16 cellular contexts compared by ENCODE assay signal in genomic region chr19:55602104-55603001, GRCh38. TPM values are rescaled to one million over a fixed set of nuclear protein-coding genes. Genes with fewer than 3 reads are reported as not detected.
DNase-seq lines count a peak whose midpoint lies in the region; ATAC-seq and TF ChIP-seq lines count a peak whose summit lies in the region.
"Had no signal": no experiment of that assay in that cellular context is flagged by ENCODE, and none has a peak within 500 bp of the region (broad histone marks: within the 10 kb centered on the region; RNA-seq: fewer than 3 reads in every experiment).

No MANE protein-coding gene starts in this region.

- no peaks in the 10 kb centered on the region for H3K27me3 ChIP-seq in heart left ventricle

- H3K4me3 Mint-ChIP-seq in activated T-helper 2 cell treated with anti-CD3 and anti-CD28 coated beads, Interferon-gamma antibody, Interleukin-2, Interleukin-4, amounts not matched to agents 10 μg/mL and 5 μg/mL and 100 μg/mL, durations not matched to agents 14 hours and 24 hours and 36 hours (ENCODE audit: low read depth): peak overlapping the region; percentile 85
- H3K4me3 Mint-ChIP-seq in naive B cell: peak overlapping the region in 5 of 8 donors; percentile 70 to 92 (median 90)

- H3K27ac ChIP-seq in heart left ventricle (no peak overlapping the region), substantia nigra (ENCODE audit: low read depth, low read length, poor library complexity, severe bottlenecking) (peak overlapping the region; percentile 45)

- no peak overlapping the region for H3K27ac Mint-ChIP-seq in activated T-helper 2 cell treated with anti-CD3 and anti-CD28 coated beads, Interferon-gamma antibody, Interleukin-2, Interleukin-4, amounts not matched to agents 10 μg/mL and 5 μg/mL and 100 μg/mL, durations not matched to agents 14 hours and 24 hours and 36 hours
- peak overlapping the region in 2 of 6 donors; percentile 67 to 76 for H3K27ac Mint-ChIP-seq in naive B cell

- no peaks in the 10 kb centered on the region for H3K9me3 ChIP-seq in heart left ventricle

- DNase-seq in Right ventricle myocardium superior (peak; percentile 53), heart left ventricle (no peak), naive B cell (no peak), substantia nigra (lab: John Stamatoyannopoulos, UW) (no peak), ecto neural progenitor cell (ENCODE audit: low spot score) (no peak), H4 (ENCODE audit: low spot score) (no peak)
- DNase-seq in activated T-helper 2 cell treated with anti-CD3 and anti-CD28 coated beads, Interferon-gamma antibody, Interleukin-2, Interleukin-4, amounts not matched to agents 10 μg/mL and 5 μg/mL and 100 μg/mL, durations not matched to agents 14 hours and 24 hours and 36 hours (ENCODE audit: low spot score): no peak
- DNase-seq in activated T-cell treated with anti-CD3 and anti-CD28 coated beads, Interleukin-2, amount 50 U/mL, for 1 hour: no peak
- DNase-seq: activated naive CD8-positive, alpha-beta T cell treated with anti-CD3 and anti-CD28 coated beads, Interleukin-2, amount 50 U/mL, for 24 hours; effector CD8-positive, alpha-beta T cell; GF-D8; GOT3; hippocampal formation; KG1; NCI-H1105 treated with DMSO at 0.1 percent for 48 hours; T-cell had no signal

- H3K4me1 Mint-ChIP-seq in activated T-helper 2 cell treated with anti-CD3 and anti-CD28 coated beads, Interferon-gamma antibody, Interleukin-2, Interleukin-4, amounts not matched to agents 10 μg/mL and 5 μg/mL and 100 μg/mL, durations not matched to agents 14 hours and 24 hours and 36 hours (ENCODE audit: low read depth): peaks cover 33% of the 10 kb centered on the region
- peaks cover 37 to 57% (median 55%) of the 10 kb centered on the region in 3 donors for H3K4me1 Mint-ChIP-seq in naive B cell

- H3K9me3 Mint-ChIP-seq in activated T-helper 2 cell treated with anti-CD3 and anti-CD28 coated beads, Interferon-gamma antibody, Interleukin-2, Interleukin-4, amounts not matched to agents 10 μg/mL and 5 μg/mL and 100 μg/mL, durations not matched to agents 14 hours and 24 hours and 36 hours: no peaks in the 10 kb centered on the region
- peaks cover 0 to 5% (median 0%) of the 10 kb centered on the region in 7 donors for H3K9me3 Mint-ChIP-seq in naive B cell

- intact Hi-C loops in Right ventricle myocardium superior (cut with DNase I): no loop called here
- intact Hi-C loops in heart left ventricle (cut with DNase I): loop anchor here in 1 of 10 donors (10.0 kb wide), 2 partner anchors 318 to 458 kb away; partner anchors contain the start of genes BRSK1, HSPBP1 and TNNT1
- intact Hi-C loops in activated T-helper 2 cell treated with anti-CD3 and anti-CD28 coated beads, Interferon-gamma antibody, Interleukin-2, Interleukin-4, amounts not matched to agents 10 μg/mL and 5 μg/mL and 100 μg/mL, durations not matched to agents 14 hours and 24 hours and 36 hours (cut with micrococcal nuclease): loop anchor here (10.0 kb wide), 1 partner anchor 218 kb away; the partner anchor contains the start of genes RPL28 and TMEM238

- peaks cover 4 to 41% (median 30%) of the 10 kb centered on the region in 12 donors for H3K4me1 ChIP-seq in heart left ventricle

- no peak for TF ChIP-seq CTCF in heart left ventricle (IDR thresholded peaks at IDR 0.05)

- ATAC-seq in Right ventricle myocardium superior (ENCODE audit: poor library complexity): no peak
- no peak for ATAC-seq in heart left ventricle
- ATAC-seq in naive B cell (ENCODE audit: low read depth in 2 of 2): no peak
- ATAC-seq: activated naive CD8-positive, alpha-beta T cell treated with anti-CD3 and anti-CD28 coated beads, Interleukin-2, amount 50 U/mL, for 24 hours; T-cell had no signal

- H3K27me3 Mint-ChIP-seq in activated T-helper 2 cell treated with anti-CD3 and anti-CD28 coated beads, Interferon-gamma antibody, Interleukin-2, Interleukin-4, amounts not matched to agents 10 μg/mL and 5 μg/mL and 100 μg/mL, durations not matched to agents 14 hours and 24 hours and 36 hours (ENCODE audit: low read depth): no peaks in the 10 kb centered on the region
- no peaks in the 10 kb centered on the region for H3K27me3 Mint-ChIP-seq in naive B cell
- H3K27me3 Mint-ChIP-seq: activated naive CD8-positive, alpha-beta T cell treated with anti-CD3 and anti-CD28 coated beads, Interleukin-2, amount 50 U/mL, for 24 hours; T-cell had no signal

- TF ChIP-seq POLR2A in heart left ventricle (IDR thresholded peaks at IDR 0.05): no peak

- H3K36me3 Mint-ChIP-seq in activated T-helper 2 cell treated with anti-CD3 and anti-CD28 coated beads, Interferon-gamma antibody, Interleukin-2, Interleukin-4, amounts not matched to agents 10 μg/mL and 5 μg/mL and 100 μg/mL, durations not matched to agents 14 hours and 24 hours and 36 hours (ENCODE audit: low read depth): peaks cover 23% of the 10 kb centered on the region
- peaks cover 0 to under 1% of the 10 kb centered on the region in 2 donors for H3K36me3 Mint-ChIP-seq in naive B cell

- H3K36me3 ChIP-seq in heart left ventricle: peaks cover 0 to 15% (median 2%) of the 10 kb centered on the region in 9 donors

- 90 to 96% (median 92%) methylated on average over 42 to 60 of the region's 60 CpGs for WGBS in heart left ventricle, 4 donors

- no peak overlapping the region for H3K4me3 ChIP-seq in heart left ventricle

RNA-seq across cellular contexts. Expression of gene ZNF524, which starts 2.3 kb away (rescaled TPM):
- total RNA-seq in Right ventricle myocardium superior (17.5 TPM), heart left ventricle (10 to 100 TPM; 11.0 to 34.7 (median 16.5) TPM)
- polyA plus RNA-seq in heart left ventricle (10 to 100 TPM; 30.6 to 33.9 TPM), naive B cell (ENCODE audit: low read depth in 6 of 6) (10 to 100 TPM; 25.1 to 42.1 (median 37.1) TPM)
- 18.4 and 19.7 TPM in 2 replicates for total RNA-seq in activated T-helper 2 cell treated with anti-CD3 and anti-CD28 coated beads, Interferon-gamma antibody, Interleukin-2, Interleukin-4, amounts not matched to agents 10 μg/mL and 5 μg/mL and 100 μg/mL, durations not matched to agents 14 hours and 24 hours and 36 hours
- total RNA-seq in H4 (2014; rRNA removed; shearing (Covaris generic)): 16.7 and 21.9 TPM in 2 replicates

RNA-seq across cellular contexts. Expression of gene FIZ1, which starts 3.0 kb away (rescaled TPM):
- 13.0 TPM for total RNA-seq in Right ventricle myocardium superior
- total RNA-seq in heart left ventricle: 10 to 100 TPM; 11.2 to 15.4 (median 12.9) TPM
- polyA plus RNA-seq in heart left ventricle: 10 to 100 TPM in 1 of 2 donors, 1 to 10 TPM in 1; 10.0 to 16.7 TPM
- 18.2 and 18.9 TPM in 2 replicates for total RNA-seq in activated T-helper 2 cell treated with anti-CD3 and anti-CD28 coated beads, Interferon-gamma antibody, Interleukin-2, Interleukin-4, amounts not matched to agents 10 μg/mL and 5 μg/mL and 100 μg/mL, durations not matched to agents 14 hours and 24 hours and 36 hours
- polyA plus RNA-seq in naive B cell (ENCODE audit: low read depth in 6 of 6): 1 to 10 TPM; 2.3 to 5.2 (median 3.2) TPM
- total RNA-seq in H4 (2014; rRNA removed; shearing (Covaris generic)): 5.1 and 7.8 TPM in 2 replicates

RNA-seq across cellular contexts. Expression of gene ZNF865, which starts 3.1 kb away (rescaled TPM):
- total RNA-seq in Right ventricle myocardium superior (17.4 TPM), heart left ventricle (10 to 100 TPM; 11.4 to 19.1 (median 14.2) TPM)
- polyA plus RNA-seq in heart left ventricle (10 to 100 TPM; 12.0 to 24.3 TPM), naive B cell (ENCODE audit: low read depth in 6 of 6) (under 1 TPM in 4 of 6 donors, not detected in 2; 0.12 to 0.60 (median 0.18) TPM)
- 13.5 and 13.6 TPM in 2 replicates for total RNA-seq in activated T-helper 2 cell treated with anti-CD3 and anti-CD28 coated beads, Interferon-gamma antibody, Interleukin-2, Interleukin-4, amounts not matched to agents 10 μg/mL and 5 μg/mL and 100 μg/mL, durations not matched to agents 14 hours and 24 hours and 36 hours
- 1.0 TPM in 2 replicates for total RNA-seq in H4 (2014; rRNA removed; shearing (Covaris generic))

RNA-seq across cellular contexts. Expression of gene ZNF579, which starts 21.7 kb away (rescaled TPM):
- total RNA-seq in Right ventricle myocardium superior: 13.6 TPM
- 10 to 100 TPM in 4 of 9 donors, 1 to 10 TPM in 5; 5.4 to 13.9 (median 9.8) TPM for total RNA-seq in heart left ventricle
- polyA plus RNA-seq in heart left ventricle: 10 to 100 TPM in 1 of 2 donors, 1 to 10 TPM in 1; 7.9 to 10.9 TPM
- total RNA-seq in activated T-helper 2 cell treated with anti-CD3 and anti-CD28 coated beads, Interferon-gamma antibody, Interleukin-2, Interleukin-4, amounts not matched to agents 10 μg/mL and 5 μg/mL and 100 μg/mL, durations not matched to agents 14 hours and 24 hours and 36 hours: 8.2 and 10.7 TPM in 2 replicates
- under 1 TPM; 0.13 to 0.85 (median 0.40) TPM for polyA plus RNA-seq in naive B cell (ENCODE audit: low read depth in 6 of 6)
- total RNA-seq in H4 (2014; rRNA removed; shearing (Covaris generic)): 2.5 and 4.6 TPM in 2 replicates

RNA-seq across cellular contexts. Expression of gene ZNF784, which starts 22.0 kb away (rescaled TPM):
- total RNA-seq in Right ventricle myocardium superior (11.7 TPM), heart left ventricle (10 to 100 TPM in 4 of 9 donors, 1 to 10 TPM in 5; 6.7 to 15.8 (median 9.2) TPM)
- polyA plus RNA-seq in heart left ventricle (10 to 100 TPM in 1 of 2 donors, 1 to 10 TPM in 1; 8.5 to 10.4 TPM), naive B cell (ENCODE audit: low read depth in 6 of 6) (1 to 10 TPM in 4 of 6 donors, under 1 TPM in 1, not detected in 1; 0.95 to 3.5 (median 2.7) TPM)
- 4.3 and 4.9 TPM in 2 replicates for total RNA-seq in activated T-helper 2 cell treated with anti-CD3 and anti-CD28 coated beads, Interferon-gamma antibody, Interleukin-2, Interleukin-4, amounts not matched to agents 10 μg/mL and 5 μg/mL and 100 μg/mL, durations not matched to agents 14 hours and 24 hours and 36 hours
- total RNA-seq in H4 (2014; rRNA removed; shearing (Covaris generic)): 5.2 and 7.2 TPM in 2 replicates
